1 cellular context compared by ENCODE assay signal in genomic region chr14:23435540-23436326, GRCh38.
TF ChIP-seq lines count a peak whose summit lies in the region.

TSS of gene MYH7 (minus strand) at chr14:23435660. CDS start at chr14:23433732, 1,928 bp downstream.

TF ChIP-seq in H1, 55 proteins besides CTCF, POLR2A, EP300 and RAD21 (continued from another document):
- no peak for TF ChIP-seq NRF1 (IDR thresholded peaks at IDR 0.05; ENCODE audit: low read depth, low read length)
- TF ChIP-seq EGR1 (IDR thresholded peaks at IDR 0.05; ENCODE audit: borderline replicate concordance, low read depth, low read length) = no peak
- no peak for TF ChIP-seq KDM5A (IDR thresholded peaks at IDR 0.05; ENCODE audit: low read length)
- no peak for TF ChIP-seq NANOG (IDR thresholded peaks at IDR 0.05; ENCODE audit: insufficient read depth, low read depth, low read length, poor library complexity, severe bottlenecking)
TF ChIP-seq in H1: peak in this region for 0.
